Comparison of ENCODE assay signal across 10 cellular contexts in genomic region chr9:134217431-134218210, GRCh38. TPM values are rescaled to one million over a fixed set of nuclear protein-coding genes. Genes with fewer than 3 reads are reported as not detected.
DNase-seq lines count a peak whose midpoint lies in the region; ATAC-seq and TF ChIP-seq lines count a peak whose summit lies in the region.
"Had no signal": no experiment of that assay in that cellular context is flagged by ENCODE, and none has a peak within 500 bp of the region (broad histone marks: within the 10 kb centered on the region; RNA-seq: fewer than 3 reads in every experiment).

No MANE protein-coding gene starts in this region.

- H2AFZ ChIP-seq in osteoblast (ENCODE audit: low read length), result no peak overlapping the region

- H3K4me2 ChIP-seq in osteoblast (ENCODE audit: insufficient read depth, low read length), result no peak overlapping the region

- DNase-seq in NCI-H524 (lab: John Stamatoyannopoulos, UW) (peak; percentile 25 to 54), NCI-H524 treated with DMSO at 0.1 percent for 48 hours (lab: John Stamatoyannopoulos, UW) (no peak), LNCaP clone FGC (ENCODE audit: low read depth) (peak; percentile 21), osteoblast (ENCODE audit: insufficient read length, low spot score, missing footprints) (peak; percentile 62), NCI-H1092 (lab: John Stamatoyannopoulos, UW) (no peak), OCI-M2 (lab: John Stamatoyannopoulos, UW; ENCODE audit: unreplicated experiment) (no peak)
- DNase-seq in activated CD8-positive, alpha-beta T cell treated with anti-CD3 and anti-CD28 coated beads, Interleukin-2, amount 10 ng/mL, durations not matched to agents 7 days and 5 days, result peak; percentile 25
- DNase-seq: NCI-H1417 treated with DMSO at 0.1 percent for 48 hours had no signal

- H3K9me3 ChIP-seq in osteoblast (ENCODE audit: low read depth, low read length), result no peaks in the 10 kb centered on the region

- no peak overlapping the region for H3K27ac Mint-ChIP-seq in activated CD8-positive, alpha-beta T cell treated with anti-CD3 and anti-CD28 coated beads, Interleukin-2, amount 10 ng/mL, durations not matched to agents 7 days and 5 days

- no peaks in the 10 kb centered on the region for H3K27me3 ChIP-seq in osteoblast (ENCODE audit: insufficient read depth, low read length)

- H3K4me1 ChIP-seq in osteoblast (ENCODE audit: insufficient read depth, low read length), result peaks cover 3% of the 10 kb centered on the region

- H3K4me3 ChIP-seq in LNCaP clone FGC (ENCODE audit: low read depth, low read length) (no peak overlapping the region), osteoblast (ENCODE audit: insufficient read depth, low read length) (no peak overlapping the region)

- H3K9me3 Mint-ChIP-seq in activated CD8-positive, alpha-beta T cell treated with anti-CD3 and anti-CD28 coated beads, Interleukin-2, amount 10 ng/mL, durations not matched to agents 7 days and 5 days (ENCODE audit: insufficient read depth), result peaks cover 4% of the 10 kb centered on the region

- CTCF ChIA-PET in activated CD8-positive, alpha-beta T cell treated with anti-CD3 and anti-CD28 coated beads, Interleukin-2, amount 10 ng/mL, durations not matched to agents 7 days and 5 days (lab: Charles Lee), result interaction anchor here (0.8 kb wide), 2 partner anchors 47 to 49 kb away, joined by 3 to 4 read pairs; no protein-coding TSS in a partner anchor

- ATAC-seq in activated CD8-positive, alpha-beta T cell treated with anti-CD3 and anti-CD28 coated beads, Interleukin-2, amount 10 ng/mL, durations not matched to agents 7 days and 5 days, result no peak
- ATAC-seq in GM19467 (IDR thresholded peaks at IDR 0.05; ENCODE audit: unreplicated experiment), result no peak
- ATAC-seq: activated CD4-positive, CD25-positive, alpha-beta regulatory T cell treated with anti-CD3 and anti-CD28 coated beads, Interleukin-2, amount 50 U/mL, for 24 hours had no signal

- H3K36me3 Mint-ChIP-seq in activated CD8-positive, alpha-beta T cell treated with anti-CD3 and anti-CD28 coated beads, Interleukin-2, amount 10 ng/mL, durations not matched to agents 7 days and 5 days (ENCODE audit: low read depth), result no peaks in the 10 kb centered on the region

- H3K4me1 Mint-ChIP-seq in activated CD8-positive, alpha-beta T cell treated with anti-CD3 and anti-CD28 coated beads, Interleukin-2, amount 10 ng/mL, durations not matched to agents 7 days and 5 days (ENCODE audit: low read depth), result no peaks in the 10 kb centered on the region

- POLR2A ChIA-PET in activated CD8-positive, alpha-beta T cell treated with anti-CD3 and anti-CD28 coated beads, Interleukin-2, amount 10 ng/mL, durations not matched to agents 7 days and 5 days (lab: Charles Lee), result no interaction called here

- no peak overlapping the region for H3K27ac ChIP-seq in osteoblast (ENCODE audit: low read depth, low read length)

- no peaks in the 10 kb centered on the region for H3K27me3 Mint-ChIP-seq in activated CD8-positive, alpha-beta T cell treated with anti-CD3 and anti-CD28 coated beads, Interleukin-2, amount 10 ng/mL, durations not matched to agents 7 days and 5 days (ENCODE audit: low read depth)

- TF ChIP-seq CTCF in LNCaP clone FGC (IDR thresholded peaks at IDR 0.05; ENCODE audit: control insufficient read depth, extremely low read depth, insufficient read depth), result peak; percentile 51
- no peak for TF ChIP-seq CTCF in osteoblast (IDR thresholded peaks at IDR 0.05; ENCODE audit: extremely low read depth, low read depth, low read length)

- H4K20me1 ChIP-seq in osteoblast (ENCODE audit: insufficient read depth, low read length), result no peaks in the 10 kb centered on the region

- H3K36me3 ChIP-seq in osteoblast (ENCODE audit: insufficient read depth, low read length), result no peaks in the 10 kb centered on the region

- H3K4me3 Mint-ChIP-seq in activated CD8-positive, alpha-beta T cell treated with anti-CD3 and anti-CD28 coated beads, Interleukin-2, amount 10 ng/mL, durations not matched to agents 7 days and 5 days, result no peak overlapping the region

- no peaks in the 10 kb centered on the region for H3K79me2 ChIP-seq in osteoblast (ENCODE audit: insufficient read depth, low read length)

RNA-seq across cellular contexts. Expression of gene RNU6ATAC, which starts 53.3 kb away (rescaled TPM):
- 10 to 100 TPM; 13.7 to 50.1 TPM for total RNA-seq in activated CD8-positive, alpha-beta T cell treated with anti-CD3 and anti-CD28 coated beads, Interleukin-2, amount 10 ng/mL, durations not matched to agents 7 days and 5 days
- total RNA-seq in osteoblast, result not detected in 2 replicates

Comparison
In these comparisons a context has a peak if more than half of its experiments do, and no peak if none do; other contexts are left out.
1. DNase-seq: peak in NCI-H524 (2 of 2), LNCaP clone FGC (single experiment), activated CD8-positive, alpha-beta T cell treated with anti-CD3 and anti-CD28 coated beads, Interleukin-2, amount 10 ng/mL, durations not matched to agents 7 days and 5 days (single experiment) and osteoblast (single experiment); none in NCI-H524 treated with DMSO at 0.1 percent for 48 hours (single experiment), NCI-H1092 (single experiment) and OCI-M2 (single experiment).
2. RNA of gene RNU6ATAC, which starts 53.3 kb away (total RNA-seq): 13.7 to 50.1 TPM in activated CD8-positive, alpha-beta T cell treated with anti-CD3 and anti-CD28 coated beads, Interleukin-2, amount 10 ng/mL, durations not matched to agents 7 days and 5 days; not detected in osteoblast; every median in the first group is over 10 times any median in the second.